ENCODE assay signal across 9 cellular contexts in genomic region chr3:159829056-159829995, GRCh38. TPM values are rescaled to one million over a fixed set of nuclear protein-coding genes. Genes with fewer than 3 reads are reported as not detected.
A peak's percentile ranks its signal among the peaks of the same experiment; 100 is the strongest.
DNase-seq lines count a peak whose midpoint lies in the region; ATAC-seq and TF ChIP-seq lines count a peak whose summit lies in the region.
"Had no signal": no experiment of that assay in that cellular context is flagged by ENCODE, and none has a peak within 500 bp of the region (broad histone marks: within the 10 kb centered on the region; RNA-seq: fewer than 3 reads in every experiment).

No MANE protein-coding gene starts in this region.

- no peaks in the 10 kb centered on the region for H3K36me3 ChIP-seq in right atrium auricular region
- H3K36me3 ChIP-seq in SJCRH30 = no peaks in the 10 kb centered on the region
- H3K36me3 ChIP-seq in brain microvascular endothelial cell (replicated peaks) = no peaks in the 10 kb centered on the region
- H3K36me3 ChIP-seq: BLaER1 had no signal

- H3K4me1 ChIP-seq in right atrium auricular region (peaks cover 0 to 27% of the 10 kb centered on the region in 2 donors), SJCRH30 (peaks cover 28% of the 10 kb centered on the region)

- DNase-seq in Right ventricle myocardium superior (no peak), right atrium auricular region (ENCODE audit: low spot score) (no peak), SJCRH30 (peak; percentile 77 to 90), left ventricle myocardium superior (peak; percentile 51), brain microvascular endothelial cell (no peak)

- no peak overlapping the region for H3K27ac ChIP-seq in right atrium auricular region
- peak overlapping the region; percentile 40 for H3K27ac ChIP-seq in SJCRH30
- H3K27ac ChIP-seq in brain microvascular endothelial cell = no peak overlapping the region
- H3K27ac ChIP-seq: BLaER1 had no signal

- no peak overlapping the region for H3K4me3 ChIP-seq in right atrium auricular region
- H3K4me3 ChIP-seq in SJCRH30 = no peak overlapping the region
- no peak overlapping the region for H3K4me3 ChIP-seq in brain microvascular endothelial cell (ENCODE audit: low read depth, low read length)
- H3K4me3 ChIP-seq: BLaER1 had no signal

- H3K9me3 ChIP-seq in right atrium auricular region (no peaks in the 10 kb centered on the region), SJCRH30 (replicated peaks) (no peaks in the 10 kb centered on the region)
- H3K9me3 ChIP-seq: BLaER1 had no signal

- H3K27me3 ChIP-seq in right atrium auricular region (no peaks in the 10 kb centered on the region), SJCRH30 (no peaks in the 10 kb centered on the region), brain microvascular endothelial cell (replicated peaks) (no peaks in the 10 kb centered on the region)
- H3K27me3 ChIP-seq: BLaER1 had no signal

- in situ Hi-C loops in brain microvascular endothelial cell (cut with HindIII; ENCODE audit: low pct_ligation_motif_present, low sequenced_read_pairs) = no loop called here

- intact Hi-C loops in Right ventricle myocardium superior (cut with DNase I) (loop anchor here (5.0 kb wide), 1 partner anchor 173 kb away; no protein-coding TSS in a partner anchor), left ventricle myocardium superior (cut with micrococcal nuclease) (loop anchor here (5.0 kb wide), 2 partner anchors 53 to 173 kb away; no protein-coding TSS in a partner anchor)

- TF ChIP-seq CTCF in right atrium auricular region (IDR thresholded peaks at IDR 0.05) (no peak), brain microvascular endothelial cell (IDR thresholded peaks at IDR 0.05; ENCODE audit: low read depth, low read length, missing control alignments) (no peak)

- ATAC-seq in Right ventricle myocardium superior (ENCODE audit: poor library complexity) (peak; percentile 72), left ventricle myocardium superior (peak; percentile 63), HG03432 (IDR thresholded peaks at IDR 0.05; ENCODE audit: unreplicated experiment) (no peak), GM21390 (IDR thresholded peaks at IDR 0.05; ENCODE audit: unreplicated experiment) (no peak), GM18858 (IDR thresholded peaks at IDR 0.05; ENCODE audit: unreplicated experiment) (no peak)

RNA-seq across cellular contexts. Expression of gene SCHIP1, which starts 10.3 kb away (rescaled TPM):
- total RNA-seq in Right ventricle myocardium superior (56.2 TPM), right atrium auricular region (10 to 100 TPM; 88.7 to 96.5 TPM), left ventricle myocardium superior (56.3 TPM)
- total RNA-seq in SJCRH30 (2014; rRNA removed; shearing (Covaris generic)) = 1.5 and 2.2 TPM in 2 replicates

Comparison
In these comparisons a context has a peak if more than half of its experiments do, and no peak if none do; other contexts are left out.
1. DNase-seq: peak in SJCRH30 (2 of 2) and left ventricle myocardium superior (single experiment); none in Right ventricle myocardium superior (single experiment), right atrium auricular region (single experiment) and brain microvascular endothelial cell (single experiment).
2. ATAC-seq: peak in Right ventricle myocardium superior (single experiment) and left ventricle myocardium superior (single experiment); none in HG03432 (single experiment), GM21390 (single experiment) and GM18858 (single experiment).
3. RNA of gene SCHIP1, which starts 10.3 kb away (total RNA-seq): 88.7 to 96.5 TPM in right atrium auricular region, 56.3 TPM in left ventricle myocardium superior (single experiment) and 56.2 TPM in Right ventricle myocardium superior (single experiment); 1.5 to 2.2 TPM in SJCRH30; every median in the first group is over 10 times any median in the second.